In the genomic region with DNA sequence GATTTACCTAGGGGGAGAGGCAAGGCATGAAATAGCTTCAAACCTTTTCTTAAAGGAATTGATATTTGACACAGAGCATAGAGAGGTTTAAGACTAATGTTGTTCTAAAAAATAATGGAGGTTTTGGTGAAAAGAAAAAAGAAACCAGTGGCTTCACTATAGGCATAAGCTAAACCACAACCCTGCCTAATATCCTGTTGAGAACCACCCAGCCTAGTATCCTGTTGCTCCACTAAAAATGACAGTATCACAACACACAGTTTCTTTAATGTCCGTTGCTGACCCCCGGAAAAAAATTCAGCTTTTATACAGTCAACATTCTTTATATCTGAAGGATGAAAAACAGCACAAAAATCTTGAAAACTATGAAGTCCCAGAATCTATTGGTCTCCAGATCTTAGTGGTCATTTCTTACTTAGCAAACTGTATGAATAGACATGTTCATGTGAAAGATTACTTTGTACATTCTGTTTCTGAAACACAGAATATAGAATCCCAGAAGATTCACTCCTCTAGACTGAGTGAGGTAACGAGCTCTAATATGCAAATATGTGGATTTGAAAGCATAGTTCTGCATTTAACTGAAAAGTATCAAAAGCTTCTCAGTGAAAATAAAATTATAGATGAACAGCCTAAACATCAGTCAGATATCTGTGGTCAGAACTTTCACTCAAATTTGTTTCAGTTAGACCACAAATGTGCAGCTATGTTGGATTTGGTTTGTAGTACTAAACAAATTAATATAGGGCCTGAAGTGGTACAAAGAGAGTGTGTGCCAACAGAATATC, we compare ENCODE assay signal across 9 cellular contexts. TPM values are rescaled to one million over a fixed set of nuclear protein-coding genes. Genes with fewer than 3 reads are reported as not detected.
DNase-seq lines count a peak whose midpoint lies in the region; ATAC-seq and TF ChIP-seq lines count a peak whose summit lies in the region.
"Had no signal": no experiment of that assay in that cellular context is flagged by ENCODE, and none has a peak within 500 bp of the region (broad histone marks: within the 10 kb centered on the region; RNA-seq: fewer than 3 reads in every experiment).

No MANE protein-coding gene starts in this region.

- H3K4me3 Mint-ChIP-seq in immature natural killer cell: peak overlapping the region; percentile 77 to 94 (median 89)
- H3K4me3 Mint-ChIP-seq: WTC11 had no signal

- peaks cover 87 to 100% of the 10 kb centered on the region in 2 donors for H3K4me1 Mint-ChIP-seq in immature natural killer cell

- no peaks in the 10 kb centered on the region for H3K9me3 Mint-ChIP-seq in immature natural killer cell
- H3K9me3 Mint-ChIP-seq: WTC11 had no signal

- TF ChIP-seq POLR2A in erythroblast (IDR thresholded peaks at IDR 0.05; ENCODE audit: low read length): no peak

- ATAC-seq in GM18868 (IDR thresholded peaks at IDR 0.05; ENCODE audit: unreplicated experiment): peak; percentile 79
- ATAC-seq in GM21576 (IDR thresholded peaks at IDR 0.05; ENCODE audit: unreplicated experiment): peak; percentile 80
- ATAC-seq in HG03457 (IDR thresholded peaks at IDR 0.05; ENCODE audit: unreplicated experiment): peak; percentile 88
- no peak for ATAC-seq in foreskin keratinocyte
- ATAC-seq: WTC11 had no signal

- no peaks in the 10 kb centered on the region for H3K4me1 ChIP-seq in foreskin keratinocyte

- H3K27ac ChIP-seq in foreskin keratinocyte: no peak overlapping the region

- peak overlapping the region; percentile 94 to 99 (median 96) for H3K27ac Mint-ChIP-seq in immature natural killer cell
- H3K27ac Mint-ChIP-seq: WTC11 had no signal

- peaks cover 2 to 5% (median 3%) of the 10 kb centered on the region in 3 donors for H3K27me3 Mint-ChIP-seq in immature natural killer cell (ENCODE audit: low read depth in 3 of 3)

- H3K36me3 Mint-ChIP-seq in immature natural killer cell: peaks cover 31 to 60% (median 43%) of the 10 kb centered on the region in 3 donors
- H3K36me3 Mint-ChIP-seq: WTC11 had no signal

- DNase-seq in immature natural killer cell (peak; percentile 61 to 74 (median 72)), kidney tubule cell (ENCODE audit: low spot score) (no peak), erythroblast (lab: John Stamatoyannopoulos, UW) (no peak), foreskin keratinocyte (no peak)
- DNase-seq: NCI-H2029 had no signal

- no peaks in the 10 kb centered on the region for H3K27me3 ChIP-seq in foreskin keratinocyte

- no peak for TF ChIP-seq CTCF in foreskin keratinocyte (conservative IDR thresholded peaks at IDR 0.05)

RNA-seq across cellular contexts. Expression of gene GALC, which starts 40.5 kb away (rescaled TPM):
- 10 to 100 TPM; 38.7 to 59.5 (median 57.6) TPM for polyA plus RNA-seq in immature natural killer cell
- 6.0 and 7.5 TPM in 2 replicates for total RNA-seq in foreskin keratinocyte
- polyA plus RNA-seq in foreskin keratinocyte: 2.8 and 2.9 TPM in 2 replicates

RNA-seq across cellular contexts. Expression of gene GPR65, which starts 52.4 kb away (rescaled TPM):
- 10 to 100 TPM; 55.9 to 84.5 (median 62.2) TPM for polyA plus RNA-seq in immature natural killer cell
- not detected in 2 replicates for total RNA-seq in foreskin keratinocyte
- polyA plus RNA-seq in foreskin keratinocyte: not detected in 2 replicates
- total RNA-seq: WTC11 had no signal

Comparison
In these comparisons a context has a peak if more than half of its experiments do, and no peak if none do; other contexts are left out.
1. DNase-seq: peak in immature natural killer cell (3 of 3); none in kidney tubule cell (single experiment), erythroblast (0 of 2) and foreskin keratinocyte (0 of 2).
2. RNA of gene GALC, which starts 40.5 kb away (polyA plus RNA-seq): 38.7 to 59.5 TPM in immature natural killer cell; 2.8 to 2.9 TPM in foreskin keratinocyte; every median in the first group is over 10 times any median in the second.
3. RNA of gene GPR65, which starts 52.4 kb away (polyA plus RNA-seq): 55.9 to 84.5 TPM in immature natural killer cell; not detected in foreskin keratinocyte; every median in the first group is over 10 times any median in the second.